Comparison of ENCODE assay signal across 23 cellular contexts in genomic region chr1:24890861-24891260, GRCh38. TPM values are rescaled to one million over a fixed set of nuclear protein-coding genes. Genes with fewer than 3 reads are reported as not detected.
"Had no signal": no experiment of that assay in that cellular context is flagged by ENCODE, and none has a peak within 500 bp of the region (broad histone marks: within the 10 kb centered on the region; RNA-seq: fewer than 3 reads in every experiment).

No MANE protein-coding gene starts in this region.

- DNase-seq: activated CD4-positive, alpha-beta T cell treated with anti-CD3 and anti-CD28 coated beads for 36 hours; amygdala; erythroblast; immature natural killer cell; kidney glomerular epithelial cell; left ventricle myocardium superior; naive thymus-derived CD8-positive, alpha-beta T cell; psoas muscle; right cardiac atrium; stimulated activated CD4-positive, alpha-beta T cell treated with anti-CD3 and anti-CD28 coated beads, Interleukin-15, amount 100 ng/mL, for 24 hours; stimulated activated CD4-positive, alpha-beta T cell treated with anti-CD3 and anti-CD28 coated beads, Interleukin-2, amount 100 ng/mL, for 48 hours; stimulated activated naive CD8-positive, alpha-beta T cell treated with anti-CD3 and anti-CD28 coated beads, Interleukin-15, amount 100 ng/mL, for 72 hours; SW 1271; upper lobe of left lung had no signal

- H3K4me1 Mint-ChIP-seq: activated CD4-positive, alpha-beta memory T cell treated with anti-CD3 and anti-CD28 coated beads, Interleukin-2, amount 10 ng/mL, durations not matched to agents 7 days and 5 days; activated CD4-positive, alpha-beta T cell treated with anti-CD3 and anti-CD28 coated beads for 36 hours; memory B cell; stimulated activated naive CD8-positive, alpha-beta T cell treated with anti-CD3 and anti-CD28 coated beads, Interleukin-15, amount 100 ng/mL, for 72 hours; WTC11 had no signal

- FAIRE-seq: endometrium, frontal cortex had no signal

- H3K27ac Mint-ChIP-seq: activated CD4-positive, alpha-beta memory T cell treated with anti-CD3 and anti-CD28 coated beads, Interleukin-2, amount 10 ng/mL, durations not matched to agents 7 days and 5 days; activated CD4-positive, alpha-beta T cell treated with anti-CD3 and anti-CD28 coated beads for 36 hours; activated naive CD8-positive, alpha-beta T cell; memory B cell; stimulated activated naive CD8-positive, alpha-beta T cell treated with anti-CD3 and anti-CD28 coated beads, Interleukin-15, amount 100 ng/mL, for 72 hours; WTC11 had no signal

- H3K4me3 Mint-ChIP-seq: activated CD4-positive, alpha-beta memory T cell treated with anti-CD3 and anti-CD28 coated beads, Interleukin-2, amount 10 ng/mL, durations not matched to agents 7 days and 5 days; activated CD4-positive, alpha-beta T cell treated with anti-CD3 and anti-CD28 coated beads for 36 hours; activated naive CD8-positive, alpha-beta T cell; memory B cell; naive thymus-derived CD8-positive, alpha-beta T cell; WTC11 had no signal

- H3K27me3 Mint-ChIP-seq: activated CD4-positive, alpha-beta memory T cell treated with anti-CD3 and anti-CD28 coated beads, Interleukin-2, amount 10 ng/mL, durations not matched to agents 7 days and 5 days; activated CD4-positive, alpha-beta T cell treated with anti-CD3 and anti-CD28 coated beads for 36 hours; activated naive CD8-positive, alpha-beta T cell had no signal

- ATAC-seq: activated CD4-positive, alpha-beta T cell treated with anti-CD3 and anti-CD28 coated beads for 36 hours; heart left ventricle; left ventricle myocardium superior; naive thymus-derived CD8-positive, alpha-beta T cell; psoas muscle; right cardiac atrium; stimulated activated naive CD8-positive, alpha-beta T cell treated with anti-CD3 and anti-CD28 coated beads, Interleukin-15, amount 100 ng/mL, for 72 hours; WTC11 had no signal

RNA-seq across cellular contexts. Expression of gene RUNX3, which starts 39.2 kb away (rescaled TPM):
- total RNA-seq: cardiac muscle cell, frontal cortex, osteocyte had no signal
- polyA plus RNA-seq: cardiac muscle cell had no signal
